Comparison of ENCODE assay signal across 8 cellular contexts in the genomic region with DNA sequence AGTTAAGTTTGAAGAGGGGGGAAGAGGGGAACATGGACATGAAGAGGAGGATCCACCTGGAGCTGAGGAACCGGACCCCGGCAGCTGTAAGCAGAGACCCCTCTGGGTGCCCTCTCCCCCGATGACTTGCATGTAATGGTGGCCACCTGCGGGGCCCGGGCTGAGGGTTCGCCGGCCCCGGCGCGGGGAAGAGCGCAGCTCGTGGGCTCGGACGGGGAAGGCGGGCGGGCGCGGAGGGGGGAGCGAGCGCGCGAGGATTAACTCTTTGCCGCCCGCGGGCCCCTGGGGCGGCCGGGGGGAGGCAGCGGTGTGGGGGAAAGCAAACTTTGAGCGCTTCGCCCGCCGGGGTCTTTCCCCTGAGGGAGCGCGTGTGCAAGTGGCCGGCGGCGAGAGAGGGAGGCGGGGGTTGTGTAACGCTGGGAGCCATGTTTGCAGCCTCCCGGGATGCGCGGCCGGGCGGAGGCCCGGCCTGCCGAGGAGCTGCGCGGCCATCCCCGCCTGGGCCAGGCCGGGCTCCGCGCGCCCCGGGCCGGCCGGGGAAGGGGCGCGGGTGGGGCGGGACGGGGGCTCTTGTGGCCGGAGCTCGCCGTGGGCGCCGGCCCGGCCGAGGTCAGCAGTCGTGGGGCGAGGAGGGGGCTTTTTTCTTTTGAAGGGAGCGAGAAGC. TPM values are rescaled to one million over a fixed set of nuclear protein-coding genes. Genes with fewer than 3 reads are reported as not detected.
DNase-seq lines count a peak whose midpoint lies in the region; ATAC-seq, FAIRE-seq and TF ChIP-seq lines count a peak whose summit lies in the region.

No MANE protein-coding gene starts in this region.

- FAIRE-seq in GM12892 (lab: Jason Lieb, UNC): no peak

- H3K79me2 ChIP-seq in OCI-LY1 (ENCODE audit: insufficient read depth, low read length): peaks cover 40% of the 10 kb centered on the region

- in situ Hi-C loops in KBM-7 (cut with MboI; ENCODE audit: low pct_unique_long_range_greater_than_20kb, low sequenced_read_pairs): no loop called here

- H3F3A ChIP-seq in OCI-LY1 (ENCODE audit: insufficient read depth, low read length): no peaks in the 10 kb centered on the region

- H3K36me3 ChIP-seq in OCI-LY1 (ENCODE audit: insufficient read depth, low read length) (peaks cover 4% of the 10 kb centered on the region; the same call in 1 of the 2 replicates), gastroesophageal sphincter (no peaks in the 10 kb centered on the region)

- no peaks in the 10 kb centered on the region for H4K20me1 ChIP-seq in OCI-LY1 (ENCODE audit: insufficient read depth, low read length)

- TF ChIP-seq POLR2A in GM12892 (IDR thresholded peaks at IDR 0.05; ENCODE audit: low read depth, low read length) (0 out of 2 replicates have a peak, but pooled peaks have one; percentile 23), gastroesophageal sphincter (IDR thresholded peaks at IDR 0.05) (no peak)

- H3K4me3 ChIP-seq in OCI-LY1 (ENCODE audit: low read depth, low read length, poor library complexity, severe bottlenecking) (peak overlapping the region; percentile 94), gastroesophageal sphincter (peak overlapping the region; percentile 84 to 89)

- H3K9me2 ChIP-seq in OCI-LY1 (ENCODE audit: low read depth, low read length): no peaks in the 10 kb centered on the region

- H3K27me3 ChIP-seq in OCI-LY1 (ENCODE audit: insufficient read depth, low read length) (no peaks in the 10 kb centered on the region), gastroesophageal sphincter (no peaks in the 10 kb centered on the region)

- peaks cover 56% of the 10 kb centered on the region for H3K4me1 ChIP-seq in OCI-LY1 (ENCODE audit: insufficient read depth, low read length, severe bottlenecking)
- H3K4me1 ChIP-seq in gastroesophageal sphincter: peaks cover 0 to 72% (median 16%) of the 10 kb centered on the region in 3 donors

- H3K27ac ChIP-seq in OCI-LY1 (ENCODE audit: low read depth, low read length, poor library complexity, severe bottlenecking) (peak overlapping the region; percentile 91), gastroesophageal sphincter (peak overlapping the region; percentile 95 to 98 (median 96)), temporal lobe (ENCODE audit: low read depth, low read length) (peak overlapping the region; percentile 83)

- peak overlapping the region; percentile 99 for H3K4me2 ChIP-seq in OCI-LY1 (ENCODE audit: low read length)

- peak overlapping the region; percentile 100 for H3K9ac ChIP-seq in OCI-LY1 (ENCODE audit: low read length)

- no peak overlapping the region for H2AFZ ChIP-seq in OCI-LY1 (ENCODE audit: low read length)

- no peak for TF ChIP-seq EP300 in gastroesophageal sphincter (IDR thresholded peaks at IDR 0.05)

- TF ChIP-seq CTCF in OCI-LY1 (IDR thresholded peaks at IDR 0.05; ENCODE audit: low read length) (no peak), gastroesophageal sphincter (IDR thresholded peaks at IDR 0.05) (peak in 1 of 4 experiments; percentile 4)

- 0% methylated on average over 2 of the region's 70 CpGs; no CpG with 5 or more reads in 1 of the 2 donors for WGBS in gastroesophageal sphincter (ENCODE audit: low coverage in 1 of 2), 2 donors

- ATAC-seq in HG02678 (IDR thresholded peaks at IDR 0.05; ENCODE audit: unreplicated experiment) (peak; percentile 12), gastroesophageal sphincter (peak; percentile 49)

- no peaks in the 10 kb centered on the region for H3K9me3 ChIP-seq in OCI-LY1 (ENCODE audit: low read length)
- no peaks in the 10 kb centered on the region for H3K9me3 ChIP-seq in gastroesophageal sphincter

- DNase-seq in GM12892 (ENCODE audit: insufficient read length) (peak; percentile 42), occipital lobe (lab: John Stamatoyannopoulos, UW) (peak; percentile 68), KBM-7 (no peak)
- peak; percentile 53 to 76 (median 66) for DNase-seq in activated naive CD4-positive, alpha-beta T cell (lab: John Stamatoyannopoulos, UW)

RNA-seq across cellular contexts. Expression of gene ANP32B, which starts 0.5 kb away (rescaled TPM):
- 277 TPM for polyA plus RNA-seq in GM12892 (2012; ENCODE audit: missing spikeins)
- total RNA-seq in gastroesophageal sphincter (10 to 100 TPM; 33.0 to 41.0 (median 36.1) TPM), occipital lobe (3.9 TPM), temporal lobe (9.8 TPM)

RNA-seq across cellular contexts. Expression of gene HEMGN, which starts 45.7 kb away (rescaled TPM):
- polyA plus RNA-seq in GM12892 (2012; ENCODE audit: missing spikeins): not detected
- total RNA-seq in gastroesophageal sphincter: not detected
- total RNA-seq in occipital lobe: 3.9 TPM
- total RNA-seq in temporal lobe: 2.2 TPM
